ENCODE assay signal across 1 cellular context in genomic region chr4:123825596-123826291, GRCh38.
TF ChIP-seq lines count a peak whose summit lies in the region.

No MANE protein-coding gene starts in this region.

TF ChIP-seq in IMR-90, 13 proteins besides CTCF, POLR2A, EP300 and RAD21:
- TF ChIP-seq ELK1 (IDR thresholded peaks at IDR 0.05; ENCODE audit: borderline replicate concordance, low read depth, low read length) (no peak), CEBPB (IDR thresholded peaks at IDR 0.05; ENCODE audit: low read depth, low read length) (peak; percentile 12; the same call in 1 of the 2 replicates)
TF ChIP-seq in IMR-90: peak in this region for 1.
